29 cellular contexts compared by ENCODE assay signal in the genomic region with DNA sequence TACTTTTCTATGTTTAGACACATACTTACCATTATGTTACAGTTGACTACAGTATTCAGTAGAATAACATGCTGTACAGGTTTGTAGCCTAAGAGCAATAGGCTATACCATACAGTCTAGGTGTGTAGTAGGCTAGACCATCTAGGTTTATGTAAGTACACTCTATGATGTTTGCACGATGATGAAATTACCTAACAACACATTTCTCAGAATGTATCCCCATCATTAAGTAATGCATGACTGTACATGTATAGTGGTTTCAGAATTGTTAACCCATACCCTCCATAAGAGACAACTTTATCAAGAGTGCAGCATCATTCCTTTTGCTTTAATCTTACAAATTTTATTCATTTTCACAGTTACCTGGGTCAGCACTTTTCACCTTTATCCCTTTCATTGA.
"Had no signal": no experiment of that assay in that cellular context is flagged by ENCODE, and none has a peak within 500 bp of the region (broad histone marks: within the 10 kb centered on the region; RNA-seq: fewer than 3 reads in every experiment).

No MANE protein-coding gene starts in this region.

- H3K4me1 ChIP-seq: ascending aorta, colonic mucosa, gastrocnemius medialis, heart left ventricle had no signal

- H3K4me3 Mint-ChIP-seq: activated B cell treated with CpG ODN at 0.5 μM for 24 hours; activated CD8-positive, alpha-beta T cell treated with anti-CD3 and anti-CD28 coated beads for 36 hours; activated naive CD4-positive, alpha-beta T cell treated with anti-CD3 and anti-CD28 coated beads, Interleukin-2, amount 10 ng/mL, durations not matched to agents 7 days and 5 days; activated naive CD8-positive, alpha-beta T cell treated with anti-CD3 and anti-CD28 coated beads, Interleukin-2, amount 10 ng/mL, durations not matched to agents 7 days and 5 days; activated T-cell treated with anti-CD3 and anti-CD28 coated beads, Interleukin-2, amount 50 U/mL, for 4 hours; brain; T-helper 17 cell; T-helper 2 cell treated with Interferon-gamma antibody and Interleukin-4, amounts not matched to agents 5 μg/mL and 100 μg/mL, for 36 hours had no signal

- DNase-seq: activated B cell treated with CpG ODN at 0.5 μM for 24 hours; activated CD4-positive, alpha-beta T cell treated with anti-CD3 and anti-CD28 coated beads for 48 hours; activated CD4-positive, alpha-beta T cell treated with anti-CD3 and anti-CD28 coated beads, Interleukin-2, amount 50 U/mL, for 1 hour; activated CD4-positive, alpha-beta T cell treated with anti-CD3 and anti-CD28 coated beads, Interleukin-2, amount 50 U/mL, for 48 hours; activated CD8-positive, alpha-beta memory T cell treated with anti-CD3 and anti-CD28 coated beads for 24 hours; activated CD8-positive, alpha-beta T cell treated with anti-CD3 and anti-CD28 coated beads for 36 hours; activated gamma-delta T cell; activated naive CD4-positive, alpha-beta T cell; activated naive CD4-positive, alpha-beta T cell treated with anti-CD3 and anti-CD28 coated beads, Interleukin-2, amount 10 ng/mL, durations not matched to agents 7 days and 5 days; activated naive CD8-positive, alpha-beta T cell treated with anti-CD3 and anti-CD28 coated beads, Interleukin-2, amount 10 ng/mL, durations not matched to agents 7 days and 5 days; activated T-cell treated with anti-CD3 and anti-CD28 coated beads, Interleukin-2, amount 50 U/mL, for 4 hours; caudate nucleus; colonic mucosa; effector CD8-positive, alpha-beta T cell; foreskin fibroblast; gastrocnemius medialis; glutamatergic neuron; heart left ventricle; T-helper 1 cell; T-helper 17 cell; T1000; WERI-Rb-1 had no signal

- H3K27ac Mint-ChIP-seq: activated B cell treated with CpG ODN at 0.5 μM for 24 hours; activated CD8-positive, alpha-beta T cell treated with anti-CD3 and anti-CD28 coated beads for 36 hours; activated naive CD4-positive, alpha-beta T cell treated with anti-CD3 and anti-CD28 coated beads, Interleukin-2, amount 10 ng/mL, durations not matched to agents 7 days and 5 days; activated naive CD4-positive, alpha-beta T cell treated with anti-CD3 and anti-CD28 coated beads, Interleukin-2, amount 50 U/mL, for 72 hours; activated naive CD8-positive, alpha-beta T cell treated with anti-CD3 and anti-CD28 coated beads, Interleukin-2, amount 10 ng/mL, durations not matched to agents 7 days and 5 days; brain; T-helper 17 cell; T-helper 2 cell treated with Interferon-gamma antibody and Interleukin-4, amounts not matched to agents 5 μg/mL and 100 μg/mL, for 36 hours had no signal

- H3K27me3 Mint-ChIP-seq: activated B cell treated with CpG ODN at 0.5 μM for 24 hours; activated CD8-positive, alpha-beta T cell treated with anti-CD3 and anti-CD28 coated beads for 36 hours; activated naive CD4-positive, alpha-beta T cell treated with anti-CD3 and anti-CD28 coated beads, Interleukin-2, amount 10 ng/mL, durations not matched to agents 7 days and 5 days; activated naive CD8-positive, alpha-beta T cell treated with anti-CD3 and anti-CD28 coated beads, Interleukin-2, amount 10 ng/mL, durations not matched to agents 7 days and 5 days; brain; T-helper 17 cell had no signal

- ATAC-seq: activated CD8-positive, alpha-beta T cell treated with anti-CD3 and anti-CD28 coated beads for 36 hours; activated naive CD4-positive, alpha-beta T cell treated with anti-CD3 and anti-CD28 coated beads, Interleukin-2, amount 50 U/mL, for 72 hours; activated T-cell treated with anti-CD3 and anti-CD28 coated beads, Interleukin-2, amount 50 U/mL, for 4 hours; esophagus mucosa; gastrocnemius medialis; heart left ventricle; T-helper 17 cell had no signal

- H3K36me3 Mint-ChIP-seq: activated naive CD4-positive, alpha-beta T cell treated with anti-CD3 and anti-CD28 coated beads, Interleukin-2, amount 10 ng/mL, durations not matched to agents 7 days and 5 days; activated naive CD4-positive, alpha-beta T cell treated with anti-CD3 and anti-CD28 coated beads, Interleukin-2, amount 50 U/mL, for 72 hours had no signal

- H3K27ac ChIP-seq: ascending aorta, colonic mucosa, gastrocnemius medialis, heart left ventricle, WERI-Rb-1 had no signal

- H3K9me3 ChIP-seq: ascending aorta, colonic mucosa, gastrocnemius medialis, heart left ventricle had no signal

- H3K27me3 ChIP-seq: ascending aorta, colonic mucosa, gastrocnemius medialis had no signal

- H3K4me1 Mint-ChIP-seq: activated B cell treated with CpG ODN at 0.5 μM for 24 hours; activated naive CD4-positive, alpha-beta T cell treated with anti-CD3 and anti-CD28 coated beads, Interleukin-2, amount 10 ng/mL, durations not matched to agents 7 days and 5 days; activated naive CD8-positive, alpha-beta T cell treated with anti-CD3 and anti-CD28 coated beads, Interleukin-2, amount 10 ng/mL, durations not matched to agents 7 days and 5 days; brain had no signal

- H3K9me3 Mint-ChIP-seq: activated B cell treated with CpG ODN at 0.5 μM for 24 hours; activated CD8-positive, alpha-beta T cell treated with anti-CD3 and anti-CD28 coated beads for 36 hours; activated naive CD4-positive, alpha-beta T cell treated with anti-CD3 and anti-CD28 coated beads, Interleukin-2, amount 10 ng/mL, durations not matched to agents 7 days and 5 days; activated naive CD4-positive, alpha-beta T cell treated with anti-CD3 and anti-CD28 coated beads, Interleukin-2, amount 50 U/mL, for 72 hours; activated naive CD8-positive, alpha-beta T cell treated with anti-CD3 and anti-CD28 coated beads, Interleukin-2, amount 10 ng/mL, durations not matched to agents 7 days and 5 days; activated T-cell treated with anti-CD3 and anti-CD28 coated beads, Interleukin-2, amount 50 U/mL, for 4 hours; brain; T-helper 2 cell treated with Interferon-gamma antibody and Interleukin-4, amounts not matched to agents 5 μg/mL and 100 μg/mL, for 36 hours had no signal

- H3K4me3 ChIP-seq: ascending aorta, colonic mucosa, gastrocnemius medialis, heart left ventricle had no signal

- FAIRE-seq: endometrium, endothelial cell of umbilical vein had no signal

- H3K36me3 ChIP-seq: ascending aorta, colonic mucosa, gastrocnemius medialis, heart left ventricle, WERI-Rb-1 had no signal
